ENCODE assay signal across 1 cellular context in genomic region chr3:98551754-98552153, GRCh38.
TF ChIP-seq lines count a peak whose summit lies in the region.

No MANE protein-coding gene starts in this region.

TF ChIP-seq in K562, 482 proteins besides CTCF, POLR2A, EP300 and RAD21 (continued from another document and continues in another):
- TF ChIP-seq MGA (IDR thresholded peaks at IDR 0.05), result peak; percentile 76
- TF ChIP-seq, protein P1, sequence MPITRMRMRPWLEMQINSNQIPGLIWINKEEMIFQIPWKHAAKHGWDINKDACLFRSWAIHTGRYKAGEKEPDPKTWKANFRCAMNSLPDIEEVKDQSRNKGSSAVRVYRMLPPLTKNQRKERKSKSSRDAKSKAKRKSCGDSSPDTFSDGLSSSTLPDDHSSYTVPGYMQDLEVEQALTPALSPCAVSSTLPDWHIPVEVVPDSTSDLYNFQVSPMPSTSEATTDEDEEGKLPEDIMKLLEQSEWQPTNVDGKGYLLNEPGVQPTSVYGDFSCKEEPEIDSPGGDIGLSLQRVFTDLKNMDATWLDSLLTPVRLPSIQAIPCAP (CRISPR knock-in tag; IDR thresholded peaks at IDR 0.05; ENCODE audit: borderline replicate concordance), result no peak
- TF ChIP-seq ZC3H11A (IDR thresholded peaks at IDR 0.05; ENCODE audit: low read depth, low read length), result no peak
- no peak for TF ChIP-seq NR3C1 (CRISPR knock-in tag; IDR thresholded peaks at IDR 0.05)
- TF ChIP-seq, protein P2, sequence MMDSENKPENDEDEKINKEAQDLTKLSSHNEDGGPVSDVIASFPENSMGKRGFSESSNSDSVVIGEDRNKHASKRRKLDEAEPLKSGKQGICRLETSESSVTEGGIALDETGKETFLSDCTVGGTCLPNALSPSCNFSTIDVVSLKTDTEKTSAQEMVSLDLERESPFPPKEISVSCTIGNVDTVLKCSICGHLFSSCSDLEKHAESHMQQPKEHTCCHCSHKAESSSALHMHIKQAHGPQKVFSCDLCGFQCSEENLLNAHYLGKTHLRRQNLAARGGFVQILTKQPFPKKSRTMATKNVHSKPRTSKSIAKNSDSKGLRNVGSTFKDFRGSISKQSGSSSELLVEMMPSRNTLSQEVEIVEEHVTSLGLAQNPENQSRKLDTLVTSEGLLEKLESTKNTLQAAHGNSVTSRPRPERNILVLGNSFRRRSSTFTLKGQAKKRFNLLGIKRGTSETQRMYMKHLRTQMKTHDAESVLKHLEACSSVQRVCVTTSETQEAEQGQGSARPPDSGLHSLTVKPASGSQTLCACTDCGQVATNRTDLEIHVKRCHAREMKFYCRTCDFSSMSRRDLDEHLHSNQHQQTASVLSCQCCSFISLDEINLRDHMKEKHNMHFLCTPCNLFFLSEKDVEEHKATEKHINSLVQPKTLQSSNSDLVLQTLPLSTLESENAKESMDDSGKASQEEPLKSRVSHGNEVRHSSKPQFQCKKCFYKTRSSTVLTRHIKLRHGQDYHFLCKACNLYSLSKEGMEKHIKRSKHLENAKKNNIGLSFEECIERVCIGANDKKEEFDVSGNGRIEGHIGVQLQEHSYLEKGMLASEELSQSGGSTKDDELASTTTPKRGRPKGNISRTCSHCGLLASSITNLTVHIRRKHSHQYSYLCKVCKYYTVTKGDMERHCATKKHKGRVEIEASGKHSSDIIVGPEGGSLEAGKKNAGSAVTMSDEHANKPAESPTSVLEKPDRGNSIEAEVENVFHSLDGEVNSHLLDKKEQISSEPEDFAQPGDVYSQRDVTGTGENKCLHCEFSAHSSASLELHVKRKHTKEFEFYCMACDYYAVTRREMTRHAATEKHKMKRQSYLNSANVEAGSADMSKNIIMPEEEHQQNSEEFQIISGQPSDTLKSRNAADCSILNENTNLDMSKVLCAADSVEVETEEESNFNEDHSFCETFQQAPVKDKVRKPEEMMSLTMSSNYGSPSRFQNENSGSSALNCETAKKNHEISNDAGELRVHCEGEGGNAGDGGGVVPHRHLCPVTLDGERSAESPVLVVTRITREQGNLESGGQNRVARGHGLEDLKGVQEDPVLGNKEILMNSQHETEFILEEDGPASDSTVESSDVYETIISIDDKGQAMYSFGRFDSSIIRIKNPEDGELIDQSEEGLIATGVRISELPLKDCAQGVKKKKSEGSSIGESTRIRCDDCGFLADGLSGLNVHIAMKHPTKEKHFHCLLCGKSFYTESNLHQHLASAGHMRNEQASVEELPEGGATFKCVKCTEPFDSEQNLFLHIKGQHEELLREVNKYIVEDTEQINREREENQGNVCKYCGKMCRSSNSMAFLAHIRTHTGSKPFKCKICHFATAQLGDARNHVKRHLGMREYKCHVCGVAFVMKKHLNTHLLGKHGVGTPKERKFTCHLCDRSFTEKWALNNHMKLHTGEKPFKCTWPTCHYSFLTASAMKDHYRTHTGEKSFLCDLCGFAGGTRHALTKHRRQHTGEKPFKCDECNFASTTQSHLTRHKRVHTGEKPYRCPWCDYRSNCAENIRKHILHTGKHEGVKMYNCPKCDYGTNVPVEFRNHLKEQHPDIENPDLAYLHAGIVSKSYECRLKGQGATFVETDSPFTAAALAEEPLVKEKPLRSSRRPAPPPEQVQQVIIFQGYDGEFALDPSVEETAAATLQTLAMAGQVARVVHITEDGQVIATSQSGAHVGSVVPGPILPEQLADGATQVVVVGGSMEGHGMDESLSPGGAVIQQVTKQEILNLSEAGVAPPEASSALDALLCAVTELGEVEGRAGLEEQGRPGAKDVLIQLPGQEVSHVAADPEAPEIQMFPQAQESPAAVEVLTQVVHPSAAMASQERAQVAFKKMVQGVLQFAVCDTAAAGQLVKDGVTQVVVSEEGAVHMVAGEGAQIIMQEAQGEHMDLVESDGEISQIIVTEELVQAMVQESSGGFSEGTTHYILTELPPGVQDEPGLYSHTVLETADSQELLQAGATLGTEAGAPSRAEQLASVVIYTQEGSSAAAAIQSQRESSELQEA (IDR thresholded peaks at IDR 0.05; ENCODE audit: low read depth), result no peak
- TF ChIP-seq SOX6 (IDR thresholded peaks at IDR 0.05), result peak; percentile 85
- no peak for TF ChIP-seq NCOA1 (IDR thresholded peaks at IDR 0.05; ENCODE audit: low read depth)
- TF ChIP-seq HMBOX1 (IDR thresholded peaks at IDR 0.05), result no peak
- peak in 1 of 2 experiments; percentile 68; a peak in 1 of 4 replicates for TF ChIP-seq RCOR1 (IDR thresholded peaks at IDR 0.05; ENCODE audit: borderline replicate concordance in 1 of 2, low read depth in 2 of 2, low read length in 2 of 2)
- no peak for TF ChIP-seq FOXA1 (IDR thresholded peaks at IDR 0.05; ENCODE audit: borderline replicate concordance)
- TF ChIP-seq ASH1L (IDR thresholded peaks at IDR 0.05; ENCODE audit: borderline replicate concordance, low read depth, partially characterized antibody), result no peak
- no peak for TF ChIP-seq TBP (optimal IDR thresholded peaks at IDR 0.05; ENCODE audit: low read depth, low read length)
- TF ChIP-seq TSC22D4 (tag; IDR thresholded peaks at IDR 0.05), result no peak
- peak; percentile 69; the same call in 1 of the 2 replicates for TF ChIP-seq HEY1 (CRISPR knock-in tag; IDR thresholded peaks at IDR 0.05; ENCODE audit: borderline replicate concordance)
- no peak for TF ChIP-seq ATF6 (CRISPR knock-in tag; IDR thresholded peaks at IDR 0.05)
- no peak for TF ChIP-seq RHOXF2B (CRISPR knock-in tag; conservative IDR thresholded peaks at IDR 0.05)
- TF ChIP-seq NONO (IDR thresholded peaks at IDR 0.05; ENCODE audit: low read depth in 2 of 2, low read length in 1 of 2), result no peak
- no peak for TF ChIP-seq ELF4 (CRISPR knock-in tag; IDR thresholded peaks at IDR 0.05)
- TF ChIP-seq ARID3A (IDR thresholded peaks at IDR 0.05; ENCODE audit: borderline replicate concordance, low read depth, low read length), result 0 out of 2 replicates have a peak, but pooled peaks have one; percentile 34
- TF ChIP-seq YBX1 (IDR thresholded peaks at IDR 0.05), result no peak
- no peak for TF ChIP-seq PYGO2 (tag; IDR thresholded peaks at IDR 0.05)
- TF ChIP-seq ZNF184 (CRISPR knock-in tag; IDR thresholded peaks at IDR 0.05), result no peak
- TF ChIP-seq CREB3 (tag; conservative IDR thresholded peaks at IDR 0.05; ENCODE audit: low read depth), result no peak
- no peak for TF ChIP-seq SMC3 (conservative IDR thresholded peaks at IDR 0.05; ENCODE audit: insufficient read depth, low read depth, low read length)
- no peak for TF ChIP-seq GTF2F1 (IDR thresholded peaks at IDR 0.05; ENCODE audit: low read depth, low read length)
- no peak for TF ChIP-seq PRPF4 (IDR thresholded peaks at IDR 0.05; ENCODE audit: insufficient read depth, low read depth, low read length, poor library complexity, severe bottlenecking)
- TF ChIP-seq PPARD (CRISPR knock-in tag; IDR thresholded peaks at IDR 0.05), result no peak
- TF ChIP-seq ZNF695 (CRISPR knock-in tag; IDR thresholded peaks at IDR 0.05), result no peak
- TF ChIP-seq ZNF76 (CRISPR knock-in tag; IDR thresholded peaks at IDR 0.05; ENCODE audit: borderline replicate concordance), result no peak
- TF ChIP-seq MTA2 (IDR thresholded peaks at IDR 0.05; ENCODE audit: low read depth), result peak; percentile 57; the same call in 1 of the 2 replicates
